In genomic region chr3:129428382-129429079, GRCh38 we compare ENCODE assay signal across 1 cellular context.
TF ChIP-seq lines count a peak whose summit lies in the region.

Gene EFCAB12 (minus strand): TSS chr3:129428636. CDS start chr3:129428488, 148 bp downstream.

TF ChIP-seq in SK-N-SH, 30 proteins besides CTCF, POLR2A, EP300 and RAD21 (continued from another document):
- no peak for TF ChIP-seq IRF3 (IDR thresholded peaks at IDR 0.05; ENCODE audit: low read depth, low read length)
- 0 out of 2 replicates have a peak, but pooled peaks have one; percentile 42 for TF ChIP-seq TAF1 (IDR thresholded peaks at IDR 0.05; ENCODE audit: borderline replicate concordance, low read depth, low read length)
- no peak for TF ChIP-seq SMC3 (IDR thresholded peaks at IDR 0.05; ENCODE audit: low read depth, low read length)
- TF ChIP-seq FOSL2 (IDR thresholded peaks at IDR 0.05; ENCODE audit: borderline replicate concordance, low read depth): no peak
- TF ChIP-seq FOXJ3 (CRISPR knock-in tag; IDR thresholded peaks at IDR 0.05): no peak
- TF ChIP-seq PBX3 (IDR thresholded peaks at IDR 0.05): no peak
- TF ChIP-seq SIN3A (IDR thresholded peaks at IDR 0.05; ENCODE audit: borderline replicate concordance, low read depth, low read length): no peak
- TF ChIP-seq ZBTB33 (IDR thresholded peaks at IDR 0.05; ENCODE audit: borderline replicate concordance, low read depth): no peak
- no peak for TF ChIP-seq RXRA (IDR thresholded peaks at IDR 0.05; ENCODE audit: borderline replicate concordance, low read depth)
- TF ChIP-seq TCF12 (IDR thresholded peaks at IDR 0.05): no peak
- TF ChIP-seq RCOR1 (IDR thresholded peaks at IDR 0.05; ENCODE audit: low read length): no peak
- TF ChIP-seq USF1 (IDR thresholded peaks at IDR 0.05; ENCODE audit: borderline replicate concordance, low read depth): peak; percentile 94
- TF ChIP-seq MXI1 (IDR thresholded peaks at IDR 0.05; ENCODE audit: low read depth, low read length): peak; percentile 92
- no peak for TF ChIP-seq GABPA (IDR thresholded peaks at IDR 0.05; ENCODE audit: low read depth)
- TF ChIP-seq TEAD4 (IDR thresholded peaks at IDR 0.05; ENCODE audit: borderline replicate concordance, insufficient read depth): no peak
- no peak for TF ChIP-seq YY1 (IDR thresholded peaks at IDR 0.05; ENCODE audit: low read depth)
- peak; percentile 61 for TF ChIP-seq MAX (IDR thresholded peaks at IDR 0.05; ENCODE audit: low read depth)
- TF ChIP-seq POLR2AphosphoS5 (IDR thresholded peaks at IDR 0.05; ENCODE audit: low read depth, low read length): peak; percentile 73
- TF ChIP-seq JUND (IDR thresholded peaks at IDR 0.05): no peak
- TF ChIP-seq NFIC (IDR thresholded peaks at IDR 0.05; ENCODE audit: borderline replicate concordance): no peak; the same call in 1 of the 2 replicates
